19 cellular contexts compared by ENCODE assay signal in the genomic region with DNA sequence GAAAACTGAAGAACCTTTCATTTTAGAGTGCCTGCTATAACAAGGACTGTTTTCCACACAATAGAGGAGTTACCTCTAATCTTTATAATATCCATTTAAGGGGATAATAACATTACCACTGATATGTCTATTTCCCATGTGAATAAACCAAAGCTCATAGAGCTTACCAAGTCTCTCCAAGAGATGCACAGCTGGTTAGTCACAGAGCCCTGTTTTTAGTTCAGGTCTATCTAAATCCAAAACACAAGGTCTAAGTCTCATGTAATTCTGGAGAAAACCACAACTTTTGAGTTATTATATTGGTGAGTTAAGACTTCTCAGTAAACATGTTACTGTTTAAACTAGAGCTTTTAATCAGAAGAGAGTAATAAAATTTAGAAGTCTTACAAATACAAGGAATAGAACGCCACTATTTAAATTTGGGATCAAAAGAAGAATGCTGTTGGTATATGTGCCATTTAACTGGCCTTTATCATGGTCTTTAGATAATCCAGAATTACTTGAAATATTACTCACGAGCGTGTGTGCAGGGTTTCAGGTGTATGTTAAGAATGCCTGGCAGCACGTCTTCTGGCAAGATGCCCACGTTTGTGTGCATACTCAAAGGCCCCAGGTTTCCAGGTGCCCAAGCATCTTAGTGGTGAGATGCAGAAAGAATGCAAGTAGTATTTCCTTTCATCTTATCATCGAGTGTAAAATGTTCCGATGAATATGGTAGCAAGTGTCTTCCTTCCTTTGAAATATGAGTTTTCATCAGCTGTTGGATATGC.
DNase-seq lines count a peak whose midpoint lies in the region; ATAC-seq and TF ChIP-seq lines count a peak whose summit lies in the region.
"Had no signal": no experiment of that assay in that cellular context is flagged by ENCODE, and none has a peak within 500 bp of the region (broad histone marks: within the 10 kb centered on the region; RNA-seq: fewer than 3 reads in every experiment).

No MANE protein-coding gene starts in this region.

- CTCF ChIA-PET in IMR-90 (lab: Yijun Ruan, JAX): no interaction called here

- WGBS in IMR-90 (ENCODE audit: extremely low coverage in 2 of 2, insufficient read length in 1 of 2), 2 experiments: no CpG with 5 or more reads among the region's 7 CpGs

- H3K4me1 ChIP-seq in IMR-90 (ENCODE audit: control insufficient read depth, insufficient read depth, low read length): peaks cover 6% of the 10 kb centered on the region
- peaks cover 8% of the 10 kb centered on the region for H3K4me1 ChIP-seq in colonic mucosa
- peaks cover 2% of the 10 kb centered on the region for H3K4me1 ChIP-seq in parathyroid adenoma

- no peak overlapping the region for H3K27ac ChIP-seq in IMR-90 (ENCODE audit: insufficient read depth, low read length)
- H3K27ac ChIP-seq in colonic mucosa: no peak overlapping the region
- no peak overlapping the region for H3K27ac ChIP-seq in parathyroid adenoma
- H3K27ac ChIP-seq: coronary artery had no signal

- H4K20me1 ChIP-seq in IMR-90 (ENCODE audit: insufficient read depth, low read length): no peaks in the 10 kb centered on the region

- no peak overlapping the region for H3K18ac ChIP-seq in IMR-90 (ENCODE audit: low read depth, low read length)

- H4K5ac ChIP-seq in IMR-90 (ENCODE audit: low read depth, low read length): no peak overlapping the region

- no TSS peak for BruUV-seq in IMR-90 (replicated peaks; lab: Mats Ljungman, UMichigan)

- peak overlapping the region; percentile 43; the same call in 1 of the 2 replicates for H2AK5ac ChIP-seq in IMR-90 (ENCODE audit: low read depth, low read length)

- dilution Hi-C loops in IMR-90 (cut with HindIII; ENCODE audit: low sequenced_read_pairs, unreplicated experiment): no loop called here

- no peak overlapping the region for H3K23ac ChIP-seq in IMR-90 (ENCODE audit: low read depth, low read length)

- ATAC-seq in IMR-90 (ENCODE audit: low read depth) (no peak), GM18868 (IDR thresholded peaks at IDR 0.05; ENCODE audit: unreplicated experiment) (no peak)
- ATAC-seq: activated CD8-positive, alpha-beta T cell treated with anti-CD3 and anti-CD28 coated beads for 36 hours; naive thymus-derived CD8-positive, alpha-beta T cell; right cardiac atrium had no signal

- H3K9me1 ChIP-seq in IMR-90 (ENCODE audit: insufficient read depth, low read length): peaks cover 10% of the 10 kb centered on the region

- DNase-seq in D341Med (ENCODE audit: low spot score) (peak; percentile 61), IMR-90 (peak; percentile 45), colonic mucosa (peak; percentile 60), NCI-H524 treated with DMSO at 0.1 percent for 48 hours (lab: John Stamatoyannopoulos, UW) (no peak), NCI-H2227 (lab: John Stamatoyannopoulos, UW; ENCODE audit: unreplicated experiment) (no peak)
- DNase-seq in stimulated activated naive CD4-positive, alpha-beta T cell treated with Interleukin-2 at 50 U/mL for 16 hours (lab: John Stamatoyannopoulos, UW): no peak
- DNase-seq: activated CD8-positive, alpha-beta T cell treated with anti-CD3 and anti-CD28 coated beads for 36 hours; activated gamma-delta T cell treated with Interleukin-2 at 50 U/mL for 16 hours; activated T-cell treated with anti-CD3 and anti-CD28 coated beads for 4 hours; DMS 273 treated with DMSO at 0.1 percent for 48 hours; GDM1; kidney glomerular epithelial cell; naive thymus-derived CD8-positive, alpha-beta T cell; NCI-H2107; NCI-H510A treated with DMSO at 0.1 percent for 48 hours; right cardiac atrium had no signal

- H3K9ac ChIP-seq in IMR-90 (ENCODE audit: low read depth, low read length): no peak overlapping the region
- no peak overlapping the region for H3K9ac ChIP-seq in colonic mucosa (ENCODE audit: low read depth in 2 of 2, low read length in 2 of 2)
- H3K9ac ChIP-seq in parathyroid adenoma: no peak overlapping the region

- H3K36me3 ChIP-seq in IMR-90 (ENCODE audit: control insufficient read depth, insufficient read depth, low read length) (no peaks in the 10 kb centered on the region), colonic mucosa (no peaks in the 10 kb centered on the region), parathyroid adenoma (ENCODE audit: control insufficient read depth, insufficient read depth, low read length) (no peaks in the 10 kb centered on the region)

- H3K14ac ChIP-seq in IMR-90 (replicated peaks; ENCODE audit: low read depth, low read length): no peak overlapping the region

- peak overlapping the region; percentile 73 for H2BK20ac ChIP-seq in IMR-90 (ENCODE audit: low read depth, low read length)

- peaks cover 14 to 57% of the 10 kb centered on the region in 2 experiments for H3K79me1 ChIP-seq in IMR-90 (ENCODE audit: low read depth in 1 of 2, low read length in 2 of 2)

- no peak overlapping the region for H3K4me3 ChIP-seq in IMR-90 (ENCODE audit: insufficient read depth, low read depth, low read length)
- no peak overlapping the region for H3K4me3 ChIP-seq in colonic mucosa
- H3K4me3 ChIP-seq in parathyroid adenoma (ENCODE audit: low read depth, low read length): no peak overlapping the region
- H3K4me3 ChIP-seq: coronary artery had no signal

- POLR2A ChIA-PET in IMR-90 (lab: Charles Lee; ENCODE audit: unreplicated experiment): interaction anchor here (0.6 kb wide), 1 partner anchor 19 kb away, joined by 11 read pairs; no protein-coding TSS in a partner anchor

- peak overlapping the region; percentile 61 for H3K4ac ChIP-seq in IMR-90 (ENCODE audit: low read depth, low read length)

- TF ChIP-seq POLR2A in IMR-90 (IDR thresholded peaks at IDR 0.05; ENCODE audit: low read depth, low read length): no peak

- intact Hi-C loops in IMR-90 (cut with micrococcal nuclease): loop anchor here (5.0 kb wide), 1 partner anchor 70 kb away; no protein-coding TSS in a partner anchor
- intact Hi-C loops in colonic mucosa (cut with DNase I): no loop called here

- H2BK5ac ChIP-seq in IMR-90 (ENCODE audit: low read depth, low read length, poor library complexity, severe bottlenecking): peak overlapping the region; percentile 8

- peaks cover 3% of the 10 kb centered on the region; the same call in 1 of the 2 replicates for H3K9me3 ChIP-seq in IMR-90 (ENCODE audit: control insufficient read depth, insufficient read depth, low read length)
- H3K9me3 ChIP-seq in colonic mucosa: no peaks in the 10 kb centered on the region
- H3K9me3 ChIP-seq in parathyroid adenoma (ENCODE audit: control insufficient read depth, low read length): no peaks in the 10 kb centered on the region

- H3K27me3 ChIP-seq in IMR-90 (ENCODE audit: control insufficient read depth, insufficient read depth, low read length) (no peaks in the 10 kb centered on the region), colonic mucosa (no peaks in the 10 kb centered on the region), parathyroid adenoma (ENCODE audit: control insufficient read depth, insufficient read depth, low read length) (no peaks in the 10 kb centered on the region)

- 0 out of 2 replicates have a peak overlapping the region, but pooled peaks have one; percentile 30 for H3K56ac ChIP-seq in IMR-90 (ENCODE audit: extremely low read depth, insufficient read depth, low read length)

- no peak for TF ChIP-seq RAD21 in IMR-90 (IDR thresholded peaks at IDR 0.05; ENCODE audit: low read length)

- H2AK9ac ChIP-seq in IMR-90 (replicated peaks; ENCODE audit: low read depth, low read length, poor library complexity): no peak overlapping the region

- no peaks in the 10 kb centered on the region for H3K79me2 ChIP-seq in parathyroid adenoma

- peak overlapping the region; percentile 19; the same call in 1 of the 3 replicates for H2BK15ac ChIP-seq in IMR-90 (ENCODE audit: low read depth, low read length)

- H2AFZ ChIP-seq in IMR-90 (replicated peaks; ENCODE audit: low read length, poor library complexity): no peak overlapping the region
- H2AFZ ChIP-seq in parathyroid adenoma: no peak overlapping the region

- no peak overlapping the region for H3K4me2 ChIP-seq in IMR-90 (ENCODE audit: low read depth, low read length)
- peak overlapping the region; percentile 6 for H3K4me2 ChIP-seq in parathyroid adenoma (ENCODE audit: low read length)

- H2BK120ac ChIP-seq in IMR-90 (ENCODE audit: low read depth, low read length): peak overlapping the region; percentile 42; the same call in 1 of the 2 replicates

- peak overlapping the region in 1 of 2 experiments; percentile 54; a peak in 2 of 4 replicates for H4K8ac ChIP-seq in IMR-90 (ENCODE audit: low read depth in 2 of 2, low read length in 2 of 2)

- peak overlapping the region; percentile 82; the same call in 1 of the 2 replicates for H4K91ac ChIP-seq in IMR-90 (ENCODE audit: insufficient read depth, low read depth, low read length)

- in situ Hi-C loops in IMR-90 (cut with MboI; ENCODE audit: low sequenced_read_pairs): no loop called here

- TF ChIP-seq CTCF in IMR-90 (conservative IDR thresholded peaks at IDR 0.05; ENCODE audit: low read depth, low read length) (no peak), colonic mucosa (IDR thresholded peaks at IDR 0.05) (no peak), parathyroid adenoma (IDR thresholded peaks at IDR 0.05) (no peak)

TF ChIP-seq in IMR-90, 13 proteins besides CTCF, POLR2A, EP300 and RAD21 (continues in another document):
- TF ChIP-seq, protein P1, sequence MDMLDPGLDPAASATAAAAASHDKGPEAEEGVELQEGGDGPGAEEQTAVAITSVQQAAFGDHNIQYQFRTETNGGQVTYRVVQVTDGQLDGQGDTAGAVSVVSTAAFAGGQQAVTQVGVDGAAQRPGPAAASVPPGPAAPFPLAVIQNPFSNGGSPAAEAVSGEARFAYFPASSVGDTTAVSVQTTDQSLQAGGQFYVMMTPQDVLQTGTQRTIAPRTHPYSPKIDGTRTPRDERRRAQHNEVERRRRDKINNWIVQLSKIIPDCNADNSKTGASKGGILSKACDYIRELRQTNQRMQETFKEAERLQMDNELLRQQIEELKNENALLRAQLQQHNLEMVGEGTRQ (IDR thresholded peaks at IDR 0.05; ENCODE audit: low read depth, low read length): no peak
- TF ChIP-seq, protein P2, sequence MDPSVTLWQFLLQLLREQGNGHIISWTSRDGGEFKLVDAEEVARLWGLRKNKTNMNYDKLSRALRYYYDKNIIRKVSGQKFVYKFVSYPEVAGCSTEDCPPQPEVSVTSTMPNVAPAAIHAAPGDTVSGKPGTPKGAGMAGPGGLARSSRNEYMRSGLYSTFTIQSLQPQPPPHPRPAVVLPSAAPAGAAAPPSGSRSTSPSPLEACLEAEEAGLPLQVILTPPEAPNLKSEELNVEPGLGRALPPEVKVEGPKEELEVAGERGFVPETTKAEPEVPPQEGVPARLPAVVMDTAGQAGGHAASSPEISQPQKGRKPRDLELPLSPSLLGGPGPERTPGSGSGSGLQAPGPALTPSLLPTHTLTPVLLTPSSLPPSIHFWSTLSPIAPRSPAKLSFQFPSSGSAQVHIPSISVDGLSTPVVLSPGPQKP (IDR thresholded peaks at IDR 0.05; ENCODE audit: borderline replicate concordance, low read depth, low read length): no peak
- no peak for TF ChIP-seq NFE2L2 (IDR thresholded peaks at IDR 0.05; ENCODE audit: low read depth, low read length)
- no peak for TF ChIP-seq CEBPB (IDR thresholded peaks at IDR 0.05; ENCODE audit: low read depth, low read length)
- no peak for TF ChIP-seq RFX5 (IDR thresholded peaks at IDR 0.05; ENCODE audit: low read depth, low read length)
- TF ChIP-seq MAZ (IDR thresholded peaks at IDR 0.05; ENCODE audit: borderline replicate concordance, low read depth, low read length): no peak
- no peak for TF ChIP-seq FOS (IDR thresholded peaks at IDR 0.05; ENCODE audit: low read depth, low read length)

Comparison
In these comparisons a context has a peak if more than half of its experiments do, and no peak if none do; other contexts are left out.
1. DNase-seq: peak in D341Med (single experiment), IMR-90 (single experiment) and colonic mucosa (single experiment); none in NCI-H524 treated with DMSO at 0.1 percent for 48 hours (single experiment), NCI-H2227 (single experiment) and stimulated activated naive CD4-positive, alpha-beta T cell treated with Interleukin-2 at 50 U/mL for 16 hours (single experiment).